In the genomic region with DNA sequence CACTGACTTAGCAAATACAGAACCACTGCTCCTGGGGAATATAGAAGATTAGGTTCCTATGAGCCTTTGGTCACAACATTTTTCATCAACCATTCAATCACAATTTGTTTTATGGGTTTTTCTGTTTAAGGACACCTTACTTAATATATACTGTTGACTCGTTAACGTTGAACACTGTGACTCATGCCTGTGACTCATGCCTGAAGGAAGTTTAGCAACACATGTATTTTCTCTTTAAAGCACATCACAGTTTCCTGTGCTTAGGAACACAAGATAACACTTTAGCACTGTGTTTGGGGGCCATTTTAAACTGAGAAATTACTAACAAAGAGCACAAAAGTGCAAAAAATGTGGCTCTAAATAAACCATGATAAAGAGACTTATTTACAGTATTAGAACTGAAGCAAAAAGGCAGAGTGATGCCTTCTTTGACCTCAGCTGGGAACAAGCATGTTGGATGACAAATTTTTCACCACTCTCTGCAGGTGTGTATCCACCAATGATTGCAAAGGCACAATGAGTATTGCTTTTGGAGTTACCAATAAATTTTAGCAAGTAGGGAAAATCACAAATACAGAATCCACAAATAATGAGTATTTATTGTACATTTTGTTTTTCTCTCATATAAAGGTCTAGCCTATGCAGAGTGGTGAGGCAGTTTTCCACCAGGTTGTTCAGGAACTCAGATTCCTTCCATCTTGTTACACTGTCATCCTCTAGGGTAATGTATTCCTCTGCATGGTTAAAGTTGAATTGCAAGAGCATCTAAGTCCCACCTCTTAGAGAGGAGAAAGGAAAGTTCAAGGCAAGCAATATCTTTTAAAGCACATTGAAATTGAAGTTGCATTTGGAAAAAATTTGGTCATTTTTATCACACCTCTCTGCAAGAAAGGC, we compare ENCODE assay signal across 8 cellular contexts. TPM values are rescaled to one million over a fixed set of nuclear protein-coding genes. Genes with fewer than 3 reads are reported as not detected.
DNase-seq lines count a peak whose midpoint lies in the region; ATAC-seq and TF ChIP-seq lines count a peak whose summit lies in the region.

No MANE protein-coding gene starts in this region.

- ATAC-seq in HG03159 (IDR thresholded peaks at IDR 0.05; ENCODE audit: unreplicated experiment): no peak
- no peak for ATAC-seq in GM18517 (IDR thresholded peaks at IDR 0.05; ENCODE audit: unreplicated experiment)

- H3K4me3 ChIP-seq in BJ (ENCODE audit: low read depth, low read length): no peak overlapping the region

- CTCF ChIA-PET in BJ (lab: Yijun Ruan, JAX): no interaction called here

- POLR2A ChIA-PET in BJ (lab: Charles Lee): no interaction called here

- no peaks in the 10 kb centered on the region; the same call in 1 of the 2 replicates for H3K27me3 ChIP-seq in BJ (ENCODE audit: control insufficient read depth, insufficient read depth, low read length)

- no peaks in the 10 kb centered on the region for H3K36me3 ChIP-seq in BJ (ENCODE audit: control insufficient read depth, insufficient read depth, low read length)

- TF ChIP-seq CTCF in BJ (IDR thresholded peaks at IDR 0.05; ENCODE audit: insufficient read depth, low read depth, low read length): no peak

- peak; percentile 84 for DNase-seq in BJ (ENCODE audit: low read depth)
- peak; percentile 98 to 99 for DNase-seq in Kasumi-1 (lab: John Stamatoyannopoulos, UW)
- DNase-seq in activated CD4-positive, alpha-beta T cell treated with anti-CD3 and anti-CD28 coated beads, Interleukin-2, amount 50 U/mL, for 4 hours: peak; percentile 52 to 53
- peak; percentile 76 for DNase-seq in fibroblast of gingiva (ENCODE audit: low read depth)
- peak; percentile 26 for DNase-seq in stimulated activated CD4-positive, alpha-beta T cell treated with anti-CD3 and anti-CD28 coated beads, Interleukin-12 subunit alpha, Interleukin-12 subunit beta, amount 100 ng/mL, for 4 hours
- no peak for DNase-seq in iPS-NIHi7 (ENCODE audit: extremely low spot score)

RNA-seq across cellular contexts. Expression of gene FGFBP3, which starts 7.3 kb away (rescaled TPM):
- 0.11 and 0.22 TPM in 2 replicates for polyA plus RNA-seq in BJ (2011; rRNA removed)
- polyA minus RNA-seq in BJ (2011; rRNA and poly(A)+ RNA removed): 0.09 and 0.15 TPM in 2 replicates

RNA-seq across cellular contexts. Expression of gene BTAF1, which starts 21.5 kb away (rescaled TPM):
- polyA plus RNA-seq in BJ (2011; rRNA removed): 13.9 and 25.7 TPM in 2 replicates
- polyA minus RNA-seq in BJ (2011; rRNA and poly(A)+ RNA removed): 19.1 TPM in 2 replicates
